ENCODE assay signal across 29 cellular contexts in genomic region chr11:125229006-125229405, GRCh38.
DNase-seq lines count a peak whose midpoint lies in the region; ATAC-seq, FAIRE-seq and TF ChIP-seq lines count a peak whose summit lies in the region.
"Had no signal": no experiment of that assay in that cellular context is flagged by ENCODE, and none has a peak within 500 bp of the region (broad histone marks: within the 10 kb centered on the region; RNA-seq: fewer than 3 reads in every experiment).

No MANE protein-coding gene starts in this region.

- no peak overlapping the region for H2AFZ ChIP-seq in H1 (ENCODE audit: low read length)
- H2AFZ ChIP-seq: PC-9 had no signal

- H3K4me1 Mint-ChIP-seq in activated naive CD8-positive, alpha-beta T cell treated with anti-CD3 and anti-CD28 coated beads, Interleukin-2, amount 50 U/mL, for 24 hours = no peaks in the 10 kb centered on the region
- H3K4me1 Mint-ChIP-seq: CD4-positive, alpha-beta memory T cell had no signal

- peak overlapping the region; percentile 44; the same call in 1 of the 2 replicates for H3K18ac ChIP-seq in H1 (ENCODE audit: extremely low read depth, low read length)

- H2BK15ac ChIP-seq in H1 (ENCODE audit: low read length) = no peak overlapping the region

- no peaks in the 10 kb centered on the region for H3K79me1 ChIP-seq in H1 (ENCODE audit: low read depth, low read length)

- H2BK120ac ChIP-seq in H1 (replicated peaks; ENCODE audit: low read depth, low read length) = no peak overlapping the region

- H3K23me2 ChIP-seq in H1 (ENCODE audit: low read depth, low read length) = no peaks in the 10 kb centered on the region; the same call in 1 of the 2 replicates

- no peak overlapping the region for H2AK5ac ChIP-seq in H1 (ENCODE audit: low read depth, low read length)

- H3K56ac ChIP-seq in H1 (replicated peaks; ENCODE audit: insufficient read length, low read depth, low read length) = peak overlapping the region; percentile 36

- TF ChIP-seq RAD21 in H1 (IDR thresholded peaks at IDR 0.05 in 1 of 2, conservative IDR thresholded peaks at IDR 0.05 in 1 of 2; ENCODE audit: low read depth in 2 of 2, low read length in 2 of 2) = no peak

- peak overlapping the region in 1 of 4 experiments; percentile 8; a peak in 1 of 8 replicates for H3K4me3 ChIP-seq in H1 (ENCODE audit: extremely low read depth in 1 of 4, insufficient read depth in 2 of 4, low read depth in 3 of 4, low read length in 4 of 4)
- H3K4me3 ChIP-seq: BLaER1 treated with 17β-estradiol and CSF1 and Interleukin-3, amounts not matched to agents 10 nM and 100 nM; K562; PC-9 had no signal

- no peak for TF ChIP-seq POLR2A in H1 (IDR thresholded peaks at IDR 0.05; ENCODE audit: control extremely low read depth in 1 of 2, low read depth in 2 of 2, low read length in 2 of 2)

- ATAC-seq in activated naive CD8-positive, alpha-beta T cell treated with anti-CD3 and anti-CD28 coated beads, Interleukin-2, amount 50 U/mL, for 24 hours = no peak
- no peak for ATAC-seq in HG02759 (IDR thresholded peaks at IDR 0.05; ENCODE audit: unreplicated experiment)
- ATAC-seq: HepG2, K562 had no signal

- H3K9me3 ChIP-seq in H1 (ENCODE audit: insufficient read depth in 2 of 2, low read depth in 1 of 2, low read length in 1 of 2) = no peaks in the 10 kb centered on the region
- H3K9me3 ChIP-seq: BLaER1 treated with 17β-estradiol and CSF1 and Interleukin-3, amounts not matched to agents 10 nM and 100 nM had no signal

- H3K14ac ChIP-seq in H1 (ENCODE audit: insufficient read length) = no peak overlapping the region

- H2BK20ac ChIP-seq in H1 (ENCODE audit: low read length) = no peak overlapping the region; the same call in 1 of the 2 replicates

- no peak overlapping the region for H3K27ac Mint-ChIP-seq in activated naive CD8-positive, alpha-beta T cell treated with anti-CD3 and anti-CD28 coated beads, Interleukin-2, amount 50 U/mL, for 24 hours
- H3K27ac Mint-ChIP-seq: CD4-positive, alpha-beta memory T cell had no signal

- H3K4me3 Mint-ChIP-seq in activated naive CD8-positive, alpha-beta T cell treated with anti-CD3 and anti-CD28 coated beads, Interleukin-2, amount 50 U/mL, for 24 hours = no peak overlapping the region
- H3K4me3 Mint-ChIP-seq: CD4-positive, alpha-beta memory T cell had no signal

- no peaks in the 10 kb centered on the region for H4K20me1 ChIP-seq in H1 (replicated peaks in 1 of 2; ENCODE audit: control insufficient read depth in 1 of 2, insufficient read depth in 2 of 2, low read length in 2 of 2)
- H4K20me1 ChIP-seq: BLaER1 treated with 17β-estradiol and CSF1 and Interleukin-3, amounts not matched to agents 10 nM and 100 nM had no signal

- H3K79me2 ChIP-seq in H1 (ENCODE audit: control insufficient read depth in 1 of 2, insufficient read depth in 2 of 2, low read length in 2 of 2) = no peaks in the 10 kb centered on the region

- H3K27ac ChIP-seq in H1 (ENCODE audit: low read depth, low read length) = no peak overlapping the region
- H3K27ac ChIP-seq: 22Rv1; BLaER1 treated with 17β-estradiol and CSF1 and Interleukin-3, amounts not matched to agents 10 nM and 100 nM; PC-9 had no signal

- H2BK12ac ChIP-seq in H1 (ENCODE audit: low read depth, low read length) = no peak overlapping the region

- no peaks in the 10 kb centered on the region for H3K36me3 Mint-ChIP-seq in activated naive CD8-positive, alpha-beta T cell treated with anti-CD3 and anti-CD28 coated beads, Interleukin-2, amount 50 U/mL, for 24 hours (ENCODE audit: low read depth)
- H3K36me3 Mint-ChIP-seq: CD4-positive, alpha-beta memory T cell had no signal

- H3K9ac ChIP-seq in H1 (replicated peaks in 1 of 4; ENCODE audit: extremely low read depth in 1 of 4, low read depth in 3 of 4, low read length in 3 of 4) = no peak overlapping the region
- H3K9ac ChIP-seq: BLaER1 treated with 17β-estradiol and CSF1 and Interleukin-3, amounts not matched to agents 10 nM and 100 nM had no signal

- no peak overlapping the region for H4K5ac ChIP-seq in H1 (ENCODE audit: insufficient read length, low read depth, low read length)

- peaks cover 7 to 23% (median 16%) of the 10 kb centered on the region in 4 experiments for H3K4me1 ChIP-seq in H1 (replicated peaks in 1 of 4; ENCODE audit: control insufficient read depth in 3 of 4, insufficient read depth in 4 of 4, low read length in 3 of 4)
- H3K4me1 ChIP-seq: BLaER1 treated with 17β-estradiol and CSF1 and Interleukin-3, amounts not matched to agents 10 nM and 100 nM had no signal

- H3K4ac ChIP-seq in H1 (replicated peaks; ENCODE audit: insufficient read length, low read depth, low read length) = no peak overlapping the region

- H3K9me3 Mint-ChIP-seq in activated naive CD8-positive, alpha-beta T cell treated with anti-CD3 and anti-CD28 coated beads, Interleukin-2, amount 50 U/mL, for 24 hours = no peaks in the 10 kb centered on the region

- FAIRE-seq in H1 (lab: Jason Lieb, UNC) = no peak
- FAIRE-seq: G401.6, GM18507, HepG2, K562 had no signal

- peaks cover 9% of the 10 kb centered on the region for H3K27me3 Mint-ChIP-seq in activated naive CD8-positive, alpha-beta T cell treated with anti-CD3 and anti-CD28 coated beads, Interleukin-2, amount 50 U/mL, for 24 hours

- CTCF ChIA-PET in H1 (lab: Charles Lee; ENCODE audit: partially characterized antibody) = interaction anchor here (1.6 kb wide), 2 partner anchors 137 to 138 kb away, joined by 4 read pairs; no protein-coding TSS in a partner anchor

- H3K27me3 ChIP-seq in H1 (replicated peaks in 1 of 4; ENCODE audit: control insufficient read depth in 3 of 4, extremely low read depth in 1 of 4, insufficient read depth in 3 of 4, low read length in 3 of 4) = no peaks in the 10 kb centered on the region
- H3K27me3 ChIP-seq: BLaER1 treated with 17β-estradiol and CSF1 and Interleukin-3, amounts not matched to agents 10 nM and 100 nM had no signal

- H4K91ac ChIP-seq in H1 (replicated peaks; ENCODE audit: insufficient read length, low read length) = peak overlapping the region; percentile 29

- H3K36me3 ChIP-seq in H1 (ENCODE audit: control insufficient read depth in 2 of 4, insufficient read depth in 4 of 4, low read length in 3 of 4) = no peaks in the 10 kb centered on the region
- H3K36me3 ChIP-seq: BLaER1 treated with 17β-estradiol and CSF1 and Interleukin-3, amounts not matched to agents 10 nM and 100 nM had no signal

- TF ChIP-seq CTCF in H1 (IDR thresholded peaks at IDR 0.05; ENCODE audit: control extremely low read depth in 1 of 3, insufficient read depth in 1 of 3, low read depth in 1 of 3, low read length in 3 of 3) = no peak

- 0 out of 2 replicates have a peak overlapping the region, but pooled peaks have one; percentile 39 for H2BK5ac ChIP-seq in H1 (ENCODE audit: low read depth, low read length)

- H3K4me2 ChIP-seq in H1 (ENCODE audit: insufficient read depth in 1 of 2, low read depth in 2 of 2, low read length in 2 of 2) = peak overlapping the region; percentile 41 to 51; a peak in 2 of 4 replicates
- H3K4me2 ChIP-seq: BLaER1 treated with 17β-estradiol and CSF1 and Interleukin-3, amounts not matched to agents 10 nM and 100 nM; PC-9 had no signal

- TF ChIP-seq EP300 in H1 (IDR thresholded peaks at IDR 0.05; ENCODE audit: borderline replicate concordance in 1 of 2, low read depth in 2 of 2, low read length in 2 of 2) = no peak

- POLR2A ChIA-PET in H1 (lab: Charles Lee; ENCODE audit: partially characterized antibody) = interaction anchor here (1.5 kb wide), 2 partner anchors 11 to 64 kb away, joined by 4 to 5 read pairs; partner anchors contain the start of gene PKNOX2

- H4K8ac ChIP-seq in H1 (ENCODE audit: extremely low read depth, insufficient read depth, low read length) = peak overlapping the region; percentile 5; the same call in 1 of the 2 replicates

- H3K23ac ChIP-seq in H1 (ENCODE audit: insufficient read length) = no peak overlapping the region

- peak; percentile 21 for DNase-seq in NCI-H2107 treated with DMSO at 0.1 percent for 48 hours (lab: John Stamatoyannopoulos, UW; ENCODE audit: unreplicated experiment)
- DNase-seq in NCI-H2107 (lab: John Stamatoyannopoulos, UW) = no peak
- no peak for DNase-seq in H1 (ENCODE audit: low read depth in 1 of 2, low spot score in 2 of 2)
- peak; percentile 84 for DNase-seq in left kidney (ENCODE audit: low read depth, low spot score)
- DNase-seq in renal cortical epithelial cell (ENCODE audit: low read depth) = peak; percentile 26
- DNase-seq in activated naive CD8-positive, alpha-beta T cell treated with anti-CD3 and anti-CD28 coated beads, Interleukin-2, amount 50 U/mL, for 24 hours = no peak
- DNase-seq in activated T-cell treated with anti-CD3 and anti-CD28 coated beads, Interleukin-2, amount 50 U/mL, for 1 hour = no peak
- DNase-seq: ACHN; Calu3; CD4-positive, alpha-beta memory T cell; DMS153; GOT3; MM.1S; NCI-H1048; NCI-H1436; NCI-H187 treated with DMSO at 0.1 percent for 48 hours; NCI-H2171; NCI-H345; NCI-H524; PC-9; RPMI8226; SHP77 had no signal

- WGBS in H1 (ENCODE audit: extremely low coverage in 1 of 2, insufficient coverage in 1 of 2, insufficient read length in 1 of 2, insufficient replicate concordance in 2 of 2, low coverage in 1 of 2, low lambda C conversion rate in 2 of 2, missing lambda C conversion rate in 1 of 2), 2 experiments = 49% methylated on average over 8 of the region's 9 CpGs; no CpG with 5 or more reads in 1 of the 2 experiments

TF ChIP-seq in H1, 55 proteins besides CTCF, POLR2A, EP300 and RAD21 (continues in another document):
- TF ChIP-seq RBBP5 (IDR thresholded peaks at IDR 0.05; ENCODE audit: borderline replicate concordance, low read depth, low read length) (0 out of 2 replicates have a peak, but pooled peaks have one; percentile 21), ATF3 (IDR thresholded peaks at IDR 0.05; ENCODE audit: insufficient read depth, low read depth, low read length) (no peak), EGR1 (IDR thresholded peaks at IDR 0.05; ENCODE audit: borderline replicate concordance, low read depth, low read length) (peak; percentile 58; the same call in 1 of the 2 replicates), E2F6 (IDR thresholded peaks at IDR 0.05) (no peak), ASH2L (IDR thresholded peaks at IDR 0.05; ENCODE audit: low read length) (peak; percentile 49), GABPA (IDR thresholded peaks at IDR 0.05; ENCODE audit: borderline replicate concordance, insufficient read depth, low read length) (no peak), MAX (IDR thresholded peaks at IDR 0.05) (peak; percentile 19; the same call in 1 of the 2 replicates)

Comparison
In these comparisons a context has a peak if more than half of its experiments do, and no peak if none do; other contexts are left out.
1. DNase-seq: peak in NCI-H2107 treated with DMSO at 0.1 percent for 48 hours (single experiment), left kidney (single experiment) and renal cortical epithelial cell (single experiment); none in NCI-H2107 (single experiment), H1 (0 of 2), activated naive CD8-positive, alpha-beta T cell treated with anti-CD3 and anti-CD28 coated beads, Interleukin-2, amount 50 U/mL, for 24 hours (single experiment) and activated T-cell treated with anti-CD3 and anti-CD28 coated beads, Interleukin-2, amount 50 U/mL, for 1 hour (single experiment).